Comparison of ENCODE assay signal across 29 cellular contexts in genomic region chr6:81758221-81758620, GRCh38. TPM values are rescaled to one million over a fixed set of nuclear protein-coding genes. Genes with fewer than 3 reads are reported as not detected.
DNase-seq lines count a peak whose midpoint lies in the region; ATAC-seq, FAIRE-seq and TF ChIP-seq lines count a peak whose summit lies in the region.
"Had no signal": no experiment of that assay in that cellular context is flagged by ENCODE, and none has a peak within 500 bp of the region (broad histone marks: within the 10 kb centered on the region; RNA-seq: fewer than 3 reads in every experiment).

No MANE protein-coding gene starts in this region.

- H3K4me1 ChIP-seq in Loucy (ENCODE audit: insufficient read depth, low read length, poor library complexity, severe bottlenecking) = peaks cover 87% of the 10 kb centered on the region
- H3K4me1 ChIP-seq in small intestine (ENCODE audit: control insufficient read depth in 2 of 2, insufficient read depth in 1 of 2, low read depth in 1 of 2, low read length in 1 of 2) = no peaks in the 10 kb centered on the region
- H3K4me1 ChIP-seq: BLaER1, HAP-1 had no signal

- WGBS in small intestine, 3 donors = 82 to 93% (median 84%) methylated on average over 4 of the region's 4 CpGs

- H3K9ac ChIP-seq in Loucy (ENCODE audit: low read depth, low read length, poor library complexity, severe bottlenecking) = peak overlapping the region; percentile 99
- H3K9ac ChIP-seq: BLaER1, KMS-11 had no signal

- no peaks in the 10 kb centered on the region for H3K9me3 ChIP-seq in Loucy (ENCODE audit: insufficient read depth, low read depth, low read length)
- no peaks in the 10 kb centered on the region for H3K9me3 ChIP-seq in small intestine (ENCODE audit: control insufficient read depth, low read depth)
- H3K9me3 ChIP-seq: Caco-2, HAP-1 had no signal

- H3K27ac ChIP-seq in small intestine (ENCODE audit: low read depth in 1 of 2, low read length in 1 of 2) = no peak overlapping the region
- H3K27ac ChIP-seq: BLaER1, KMS-11, SK-N-MC had no signal

- ATAC-seq in HG02973 (IDR thresholded peaks at IDR 0.05; ENCODE audit: unreplicated experiment) = no peak
- ATAC-seq: GM23338, PC-3, T-cell had no signal

- no peaks in the 10 kb centered on the region for H3K9me2 ChIP-seq in Loucy (replicated peaks; ENCODE audit: low read depth, low read length)

- H3K36me3 ChIP-seq in Loucy (ENCODE audit: insufficient read depth, low read length) (no peaks in the 10 kb centered on the region), small intestine (ENCODE audit: control insufficient read depth in 2 of 2, insufficient read depth in 2 of 2, low read length in 2 of 2) (no peaks in the 10 kb centered on the region)
- H3K36me3 ChIP-seq: BLaER1, HAP-1 had no signal

- DNase-seq in GF-D8 (lab: John Stamatoyannopoulos, UW) = peak; percentile 71
- DNase-seq in amniotic epithelial cell (ENCODE audit: low read depth) = peak; percentile 64
- DNase-seq in small intestine = no peak
- DNase-seq in T-helper 2 cell = no peak
- DNase-seq in NCI-H1930 (lab: John Stamatoyannopoulos, UW) = no peak
- DNase-seq: Caco-2; CD4-positive, alpha-beta T cell; DND-41; NCI-H1092; NCI-H1436 treated with DMSO at 0.1 percent for 48 hours; NCI-H2029 treated with DMSO at 0.1 percent for 48 hours; NCI-H2171; NCI-H345; NCI-H524; NCI-H774; NK-92 treated with Interleukin-12 subunit alpha and Interleukin-12 subunit beta, amount 100 ng/mL, for 24 hours; PC-3; Right ventricle myocardium superior; T-cell had no signal

- FAIRE-seq in small intestine (lab: Jason Lieb, UNC) = peak; percentile 23
- FAIRE-seq: GM12892, GM18507, HTR-8/SVneo had no signal

- no peak overlapping the region for H2AFZ ChIP-seq in Loucy (ENCODE audit: low read length)
- H2AFZ ChIP-seq: GM23338 had no signal

- no peaks in the 10 kb centered on the region for H3K27me3 ChIP-seq in Loucy (ENCODE audit: insufficient read depth, low read length, poor library complexity, severe bottlenecking)
- H3K27me3 ChIP-seq in small intestine (ENCODE audit: control insufficient read depth in 2 of 2, insufficient read depth in 2 of 2, low read length in 2 of 2) = no peaks in the 10 kb centered on the region
- H3K27me3 ChIP-seq: BLaER1 had no signal

- H3K79me2 ChIP-seq in Loucy (ENCODE audit: insufficient read depth, low read length) = peaks cover 17% of the 10 kb centered on the region

- TF ChIP-seq CTCF in Loucy (conservative IDR thresholded peaks at IDR 0.05; ENCODE audit: low read length) = no peak

- H3K4me3 ChIP-seq in Loucy (ENCODE audit: low read length, poor library complexity, severe bottlenecking) (no peak overlapping the region), small intestine (ENCODE audit: low read depth in 1 of 2, low read length in 2 of 2) (no peak overlapping the region)
- H3K4me3 ChIP-seq: BLaER1, GM23338, HAP-1, SK-N-MC had no signal

- H3F3A ChIP-seq in Loucy (ENCODE audit: low read depth) = no peaks in the 10 kb centered on the region

- H3K4me2 ChIP-seq in Loucy (ENCODE audit: low read depth, low read length, poor library complexity, severe bottlenecking) = no peak overlapping the region
- H3K4me2 ChIP-seq: BLaER1, GM23338, KMS-11 had no signal

- no peaks in the 10 kb centered on the region for H4K20me1 ChIP-seq in Loucy (ENCODE audit: insufficient read depth, low read length, poor library complexity, severe bottlenecking)
- H4K20me1 ChIP-seq: BLaER1 had no signal

RNA-seq across cellular contexts. Expression of gene TENT5A, which starts 5.7 kb away (rescaled TPM):
- 10 to 100 TPM in 2 of 3 donors, 1 to 10 TPM in 1; 6.0 to 20.6 (median 17.6) TPM for polyA plus RNA-seq in small intestine

Comparison
In these comparisons a context has a peak if more than half of its experiments do, and no peak if none do; other contexts are left out.
1. DNase-seq: peak in GF-D8 (single experiment) and amniotic epithelial cell (single experiment); none in small intestine (single experiment), T-helper 2 cell (0 of 5) and NCI-H1930 (0 of 2).